Comparison of ENCODE assay signal across 11 cellular contexts in the genomic region with DNA sequence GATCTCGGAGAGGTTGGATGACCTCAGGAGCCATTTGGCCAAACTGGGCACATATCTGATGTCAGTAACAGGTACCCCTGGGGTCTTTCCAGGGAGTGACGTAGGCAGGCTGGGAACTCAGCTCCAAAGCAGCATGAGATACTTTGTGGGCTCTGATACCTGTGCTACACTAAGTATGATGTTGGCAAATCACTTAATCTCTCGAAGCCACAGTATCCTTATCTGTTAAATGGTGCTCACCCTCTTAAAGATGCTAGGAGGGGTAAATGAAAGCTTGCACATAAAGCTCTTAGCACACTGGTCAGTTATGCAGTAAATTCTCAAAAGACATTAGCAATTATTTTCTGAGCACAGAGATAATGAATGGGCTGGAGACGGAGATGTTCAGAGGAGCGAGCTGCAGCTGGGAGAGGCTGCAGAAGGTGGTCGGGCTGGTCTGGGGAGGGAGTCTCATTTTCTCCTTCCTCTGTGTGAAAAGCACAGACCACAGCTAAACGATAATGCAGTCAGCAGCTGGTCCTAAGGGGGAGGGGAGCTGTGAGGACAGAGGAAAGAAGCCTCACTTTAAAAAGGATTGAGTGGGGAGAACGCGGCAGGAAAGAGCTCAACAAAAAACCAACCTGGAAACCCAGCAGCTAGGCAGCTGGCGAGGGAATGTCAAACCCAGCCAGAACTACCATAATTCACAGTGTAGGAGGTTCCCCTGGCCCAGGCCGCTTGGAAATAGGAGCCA. TPM values are rescaled to one million over a fixed set of nuclear protein-coding genes. Genes with fewer than 3 reads are reported as not detected.
DNase-seq lines count a peak whose midpoint lies in the region; ATAC-seq and TF ChIP-seq lines count a peak whose summit lies in the region.
"Had no signal": no experiment of that assay in that cellular context is flagged by ENCODE, and none has a peak within 500 bp of the region (broad histone marks: within the 10 kb centered on the region; RNA-seq: fewer than 3 reads in every experiment).

No MANE protein-coding gene starts in this region.

- CTCF ChIA-PET in WTC11 (lab: Charles Lee): interaction anchor here (0.6 to 2.5 kb wide), 19 partner anchors 9 to 514 kb away, joined by 3 to 26 read pairs (median 6); partner anchors contain the start of gene DGKZ

- no peak overlapping the region for H3K27ac Mint-ChIP-seq in WTC11
- H3K27ac Mint-ChIP-seq in natural killer cell: no peak overlapping the region

- H3K4me1 Mint-ChIP-seq in WTC11 (peaks cover 53% of the 10 kb centered on the region), natural killer cell (peaks cover 19 to 23% of the 10 kb centered on the region in 2 donors)

- no peaks in the 10 kb centered on the region for H3K36me3 ChIP-seq in Loucy (ENCODE audit: insufficient read depth, low read length)
- H3K36me3 ChIP-seq: tibial nerve had no signal

- no peaks in the 10 kb centered on the region for H4K20me1 ChIP-seq in Loucy (ENCODE audit: insufficient read depth, low read length, poor library complexity, severe bottlenecking)

- no peaks in the 10 kb centered on the region for H3K9me3 Mint-ChIP-seq in WTC11
- no peaks in the 10 kb centered on the region for H3K9me3 Mint-ChIP-seq in natural killer cell

- TF ChIP-seq CTCF in Loucy (conservative IDR thresholded peaks at IDR 0.05; ENCODE audit: low read length) (no peak), WTC11 (IDR thresholded peaks at IDR 0.05) (no peak), natural killer cell (IDR thresholded peaks at IDR 0.05) (no peak)

- peak overlapping the region; percentile 66 for H3K9ac ChIP-seq in Loucy (ENCODE audit: low read depth, low read length, poor library complexity, severe bottlenecking)

- H3K9me3 ChIP-seq in Loucy (ENCODE audit: insufficient read depth, low read depth, low read length): no peaks in the 10 kb centered on the region
- H3K9me3 ChIP-seq: tibial nerve had no signal

- peak overlapping the region; percentile 92 for H3K4me2 ChIP-seq in Loucy (ENCODE audit: low read depth, low read length, poor library complexity, severe bottlenecking)

- H3K27me3 Mint-ChIP-seq in WTC11 (ENCODE audit: low read depth) (peaks cover 61% of the 10 kb centered on the region), natural killer cell (ENCODE audit: low read depth in 2 of 2) (peaks cover 50 to 53% of the 10 kb centered on the region in 2 donors)

- peak overlapping the region; percentile 45 for H3K4me3 Mint-ChIP-seq in WTC11
- peak overlapping the region; percentile 41 for H3K4me3 Mint-ChIP-seq in natural killer cell

- peaks cover 8% of the 10 kb centered on the region for H3F3A ChIP-seq in Loucy (ENCODE audit: low read depth)

- POLR2A ChIA-PET in WTC11 (lab: Charles Lee): interaction anchor here (1.1 to 1.7 kb wide), 3 partner anchors 9 to 87 kb away, joined by 4 to 7 read pairs (median 7); no protein-coding TSS in a partner anchor

- H3K36me3 Mint-ChIP-seq in WTC11 (no peaks in the 10 kb centered on the region), natural killer cell (no peaks in the 10 kb centered on the region)

- H3K4me1 ChIP-seq in Loucy (ENCODE audit: insufficient read depth, low read length, poor library complexity, severe bottlenecking): peaks cover 40% of the 10 kb centered on the region

- no peak overlapping the region; the same call in 1 of the 2 replicates for H2AFZ ChIP-seq in Loucy (ENCODE audit: low read length)

- no peaks in the 10 kb centered on the region for H3K9me2 ChIP-seq in Loucy (replicated peaks; ENCODE audit: low read depth, low read length)

- no peaks in the 10 kb centered on the region for H3K79me2 ChIP-seq in Loucy (ENCODE audit: insufficient read depth, low read length)

- peak overlapping the region; percentile 68 for H3K4me3 ChIP-seq in Loucy (ENCODE audit: low read length, poor library complexity, severe bottlenecking)
- H3K4me3 ChIP-seq: tibial nerve had no signal

- intact Hi-C loops in natural killer cell (cut with micrococcal nuclease): no loop called here

- H3K27me3 ChIP-seq in Loucy (ENCODE audit: insufficient read depth, low read length, poor library complexity, severe bottlenecking): peaks cover 14% of the 10 kb centered on the region

- ATAC-seq in WTC11 (peak; percentile 10; the same call in 1 of the 2 replicates), natural killer cell (peak in 1 of 3 donors; percentile 59), HG03571 (IDR thresholded peaks at IDR 0.05; ENCODE audit: unreplicated experiment) (no peak)
- ATAC-seq: left colon had no signal

- DNase-seq in NCI-H82 (lab: John Stamatoyannopoulos, UW) (peak; percentile 73), NCI-H82 treated with DMSO at 0.1 percent for 48 hours (lab: John Stamatoyannopoulos, UW; ENCODE audit: unreplicated experiment) (no peak), WTC11 (ENCODE audit: low spot score) (no peak), natural killer cell (no peak), C1 segment of cervical spinal cord (lab: John Stamatoyannopoulos, UW) (no peak), AG20443 (ENCODE audit: low spot score) (no peak)
- DNase-seq: left colon, SIG-M5 had no signal

TF ChIP-seq in WTC11, 78 proteins besides CTCF, POLR2A, EP300 and RAD21:
- 0 out of 2 replicates have a peak, but pooled peaks have one; percentile 19 for TF ChIP-seq MAX (CRISPR knock-in tag; IDR thresholded peaks at IDR 0.05)
- TF ChIP-seq, protein P1, sequence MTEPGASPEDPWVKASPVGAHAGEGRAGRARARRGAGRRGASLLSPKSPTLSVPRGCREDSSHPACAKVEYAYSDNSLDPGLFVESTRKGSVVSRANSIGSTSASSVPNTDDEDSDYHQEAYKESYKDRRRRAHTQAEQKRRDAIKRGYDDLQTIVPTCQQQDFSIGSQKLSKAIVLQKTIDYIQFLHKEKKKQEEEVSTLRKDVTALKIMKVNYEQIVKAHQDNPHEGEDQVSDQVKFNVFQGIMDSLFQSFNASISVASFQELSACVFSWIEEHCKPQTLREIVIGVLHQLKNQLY (CRISPR knock-in tag; IDR thresholded peaks at IDR 0.05): no peak
- TF ChIP-seq GABPB1 (CRISPR knock-in tag; IDR thresholded peaks at IDR 0.05): no peak
TF ChIP-seq in WTC11: peak in this region for 1.

RNA-seq across cellular contexts. Expression of gene DGKZ, which starts 16.9 kb away (rescaled TPM):
- 107 to 139 TPM (median 115 TPM) in 3 replicates for total RNA-seq in WTC11 (2021)
- total RNA-seq in natural killer cell: 100 to 1,000 TPM; 307 to 377 (median 350) TPM

RNA-seq across cellular contexts. Expression of gene MDK, which starts 51.1 kb away (rescaled TPM):
- total RNA-seq in WTC11 (2021) (560 to 611 TPM (median 602 TPM) in 3 replicates), natural killer cell (10 to 100 TPM in 1 of 3 donors, 1 to 10 TPM in 2; 4.5 to 10.6 (median 6.3) TPM)

RNA-seq across cellular contexts. Expression of gene CREB3L1, which starts 52.9 kb away (rescaled TPM):
- total RNA-seq in WTC11 (2021) (10.9 to 12.6 TPM (median 11.4 TPM) in 3 replicates), natural killer cell (not detected)

Comparison
In these comparisons a context has a peak if more than half of its experiments do, and no peak if none do; other contexts are left out.
1. RNA of gene MDK, which starts 51.1 kb away (total RNA-seq): 560 to 611 TPM in WTC11; 4.5 to 10.6 TPM in natural killer cell; every median in the first group is over 10 times any median in the second.
2. RNA of gene CREB3L1, which starts 52.9 kb away (total RNA-seq): 10.9 to 12.6 TPM in WTC11; not detected in natural killer cell; every median in the first group is over 10 times any median in the second.